18 cellular contexts compared by ENCODE assay signal in the genomic region with DNA sequence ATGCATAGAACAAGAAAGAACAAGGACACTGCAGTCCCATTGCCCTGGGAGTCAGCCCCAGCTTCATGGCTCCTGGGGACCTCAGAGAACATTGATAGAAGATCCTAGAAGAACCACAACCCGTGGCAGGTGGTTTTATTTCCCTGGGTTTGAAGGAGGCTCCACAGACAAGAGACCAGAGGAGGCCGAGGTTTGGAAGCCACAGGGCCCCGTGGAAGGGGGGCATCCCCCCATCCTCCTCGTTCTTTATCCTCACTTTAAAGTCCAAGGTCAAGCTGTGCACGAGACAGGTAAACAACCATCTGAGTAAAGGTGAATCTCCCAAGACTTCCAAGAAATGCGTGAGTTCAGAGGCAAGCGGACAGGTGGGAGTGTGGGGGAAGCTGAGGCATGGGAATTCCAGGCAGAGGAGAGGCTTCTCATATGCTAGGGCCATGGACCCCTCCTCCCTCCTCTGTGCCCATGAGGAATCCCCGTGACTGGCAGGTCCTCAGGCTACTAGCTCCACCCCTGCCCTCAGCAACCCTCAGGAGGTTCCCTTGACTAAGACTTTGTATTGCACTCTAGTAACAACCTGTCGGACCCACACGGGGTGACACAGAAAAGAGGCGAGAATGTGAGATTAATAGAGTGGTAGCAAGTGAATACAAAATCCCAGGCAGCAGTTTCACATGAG. TPM values are rescaled to one million over a fixed set of nuclear protein-coding genes. Genes with fewer than 3 reads are reported as not detected.
DNase-seq lines count a peak whose midpoint lies in the region; ATAC-seq and TF ChIP-seq lines count a peak whose summit lies in the region.
"Had no signal": no experiment of that assay in that cellular context is flagged by ENCODE, and none has a peak within 500 bp of the region (broad histone marks: within the 10 kb centered on the region; RNA-seq: fewer than 3 reads in every experiment).

No MANE protein-coding gene starts in this region.

- H3K27ac Mint-ChIP-seq in chondrocyte (ENCODE audit: unreplicated experiment) = no peak overlapping the region
- H3K27ac Mint-ChIP-seq in type B pancreatic cell = peak overlapping the region; percentile 2

- H2BK12ac ChIP-seq in trophoblast cell (ENCODE audit: low read length) = no peak overlapping the region

- H3K18ac ChIP-seq in trophoblast cell (ENCODE audit: low read length) = no peak overlapping the region

- H3K9me3 Mint-ChIP-seq in chondrocyte (ENCODE audit: low read depth) = no peaks in the 10 kb centered on the region
- H3K9me3 Mint-ChIP-seq in type B pancreatic cell = no peaks in the 10 kb centered on the region

- peaks cover 0 to 23% (median 16%) of the 10 kb centered on the region in 9 donors for H3K4me1 ChIP-seq in heart right ventricle
- H3K4me1 ChIP-seq in muscle layer of duodenum (ENCODE audit: control insufficient read depth in 1 of 2, insufficient read depth in 2 of 2, low read length in 2 of 2) = peaks cover 0 to 17% of the 10 kb centered on the region in 2 donors
- peaks cover 0 to 6% of the 10 kb centered on the region in 2 experiments for H3K4me1 ChIP-seq in trophoblast cell (ENCODE audit: control insufficient read depth in 1 of 2, insufficient read depth in 2 of 2, low read length in 2 of 2)

- H3K36me3 ChIP-seq in heart right ventricle (peaks cover 0 to 20% (median 0%) of the 10 kb centered on the region in 9 donors), muscle layer of duodenum (ENCODE audit: control insufficient read depth in 1 of 2, insufficient read depth in 2 of 2, low read length in 2 of 2) (no peaks in the 10 kb centered on the region), trophoblast cell (ENCODE audit: control insufficient read depth in 1 of 2, insufficient read depth in 2 of 2, low read length in 2 of 2) (no peaks in the 10 kb centered on the region)

- no peak overlapping the region for H2BK5ac ChIP-seq in trophoblast cell (ENCODE audit: low read depth, low read length, poor library complexity)

- 84% methylated on average over 11 of the region's 11 CpGs for WGBS in heart right ventricle, 2 donors
- no CpG with 5 or more reads among the region's 11 CpGs for WGBS in trophoblast cell (ENCODE audit: extremely low coverage, insufficient coverage, insufficient read length)

- TF ChIP-seq CTCF in heart right ventricle (IDR thresholded peaks at IDR 0.05) (no peak), chondrocyte (IDR thresholded peaks at IDR 0.05) (no peak), type B pancreatic cell (conservative IDR thresholded peaks at IDR 0.05) (no peak)

- H2AK5ac ChIP-seq in trophoblast cell (ENCODE audit: low read length) = no peak overlapping the region

- H3K4me3 Mint-ChIP-seq in chondrocyte (ENCODE audit: unreplicated experiment) (no peak overlapping the region), type B pancreatic cell (no peak overlapping the region)

- no peak overlapping the region for H4K12ac ChIP-seq in trophoblast cell (ENCODE audit: low read depth, low read length)

- H3K27ac ChIP-seq in heart right ventricle = peak overlapping the region in 9 of 10 donors; percentile 51 to 84 (median 72)
- peak overlapping the region; percentile 60 for H3K27ac ChIP-seq in muscle layer of duodenum (ENCODE audit: low read length)
- H3K27ac ChIP-seq in trophoblast cell (ENCODE audit: low read depth, low read length) = no peak overlapping the region
- H3K27ac ChIP-seq: epithelial cell of prostate had no signal

- no peaks in the 10 kb centered on the region for H3K79me2 ChIP-seq in trophoblast cell (ENCODE audit: control insufficient read depth, insufficient read depth, low read length, poor library complexity)

- H3K4me2 ChIP-seq in trophoblast cell (ENCODE audit: low read length) = no peak overlapping the region

- no peak overlapping the region for H4K8ac ChIP-seq in trophoblast cell (ENCODE audit: low read depth, low read length)

- no peak overlapping the region for H3K4ac ChIP-seq in trophoblast cell (ENCODE audit: low read depth, low read length)

- H3K4me3 ChIP-seq in heart right ventricle (peak overlapping the region in 4 of 10 donors; percentile 52 to 54 (median 54)), muscle layer of duodenum (ENCODE audit: low read depth in 1 of 2, low read length in 2 of 2) (no peak overlapping the region), trophoblast cell (ENCODE audit: low read depth, low read length) (no peak overlapping the region)
- H3K4me3 ChIP-seq: GM12878 had no signal

- H3K79me1 ChIP-seq in trophoblast cell (ENCODE audit: low read length) = no peaks in the 10 kb centered on the region

- H3K27me3 Mint-ChIP-seq in chondrocyte (ENCODE audit: low read depth) = peaks cover 1% of the 10 kb centered on the region
- H3K27me3 Mint-ChIP-seq in type B pancreatic cell = peaks cover 3% of the 10 kb centered on the region

- no peak for ATAC-seq in heart right ventricle
- ATAC-seq in left cardiac atrium = no peak
- ATAC-seq: GM12878 had no signal

- peaks cover 7% of the 10 kb centered on the region for H3K4me1 Mint-ChIP-seq in chondrocyte (ENCODE audit: low read depth)
- H3K4me1 Mint-ChIP-seq in type B pancreatic cell (ENCODE audit: unreplicated experiment) = peaks cover 11% of the 10 kb centered on the region

- H3K27me3 ChIP-seq in heart right ventricle (no peaks in the 10 kb centered on the region), muscle layer of duodenum (ENCODE audit: low read depth, low read length) (no peaks in the 10 kb centered on the region), trophoblast cell (ENCODE audit: insufficient read depth, low read length) (no peaks in the 10 kb centered on the region)

- H4K91ac ChIP-seq in trophoblast cell (ENCODE audit: low read depth, low read length) = no peak overlapping the region

- H3K9me3 ChIP-seq in heart right ventricle (no peaks in the 10 kb centered on the region), muscle layer of duodenum (ENCODE audit: control insufficient read depth in 1 of 2, low read length in 2 of 2) (no peaks in the 10 kb centered on the region), trophoblast cell (ENCODE audit: insufficient read depth, low read depth, low read length) (no peaks in the 10 kb centered on the region)

- no peak overlapping the region for H3K9ac ChIP-seq in trophoblast cell (ENCODE audit: low read length)

- DNase-seq in heart right ventricle = no peak
- no peak for DNase-seq in left cardiac atrium
- DNase-seq in chondrocyte (ENCODE audit: low spot score) = peak; percentile 58
- DNase-seq in type B pancreatic cell (ENCODE audit: extremely low spot score, unreplicated experiment) = no peak
- no peak for DNase-seq in HuH-7 (ENCODE audit: low spot score)
- DNase-seq in trophoblast cell = no peak
- DNase-seq in effector CD8-positive, alpha-beta T cell (lab: John Stamatoyannopoulos, UW) = no peak
- DNase-seq: activated CD4-positive, alpha-beta T cell treated with anti-CD3 and anti-CD28 coated beads, Interleukin-2, amount 50 U/mL, for 48 hours; activated naive CD4-positive, alpha-beta T cell treated with Interleukin-2 at 50 U/mL for 16 hours; DMS79; IMR-90; mammary epithelial cell; NCI-H146; NCI-H524; stimulated activated CD4-positive, alpha-beta T cell treated with anti-CD3 and anti-CD28 coated beads, Interleukin-2, amount 100 ng/mL, for 24 hours had no signal

- no peak overlapping the region for H3K14ac ChIP-seq in trophoblast cell (ENCODE audit: low read length)

- no peak overlapping the region for H2BK120ac ChIP-seq in trophoblast cell (ENCODE audit: insufficient read depth, low read length, poor library complexity)

- no peak overlapping the region for H3K23ac ChIP-seq in trophoblast cell (ENCODE audit: low read length)

- no peaks in the 10 kb centered on the region for H3K36me3 Mint-ChIP-seq in chondrocyte (ENCODE audit: low read depth)
- no peaks in the 10 kb centered on the region for H3K36me3 Mint-ChIP-seq in type B pancreatic cell

- intact Hi-C loops in heart right ventricle (cut with DNase I) (no loop called here), left cardiac atrium (cut with DNase I) (no loop called here)

- no peak overlapping the region for H2AFZ ChIP-seq in trophoblast cell (ENCODE audit: insufficient read depth, low read length, poor library complexity)

RNA-seq across cellular contexts. Expression of a gene that starts 0.9 kb away (rescaled TPM):
- total RNA-seq in heart right ventricle (10 to 100 TPM in 9 of 10 donors, 1 to 10 TPM in 1; 8.3 to 25.3 (median 17.0) TPM), left cardiac atrium (10 to 100 TPM; 15.4 to 23.1 TPM), chondrocyte (1.1 to 4.9 TPM (median 2.2 TPM) in 3 replicates), type B pancreatic cell (ENCODE audit: low replicate concordance) (15.9 and 22.2 TPM in 2 replicates)
- polyA plus RNA-seq in heart right ventricle = 10 to 100 TPM in 1 of 2 donors, 1 to 10 TPM in 1; 9.0 to 10.8 TPM
- 0.53 and 0.93 TPM in 2 replicates for polyA plus RNA-seq in trophoblast cell (2013)

RNA-seq across cellular contexts. Expression of a gene that starts 13.9 kb away (rescaled TPM):
- total RNA-seq in heart right ventricle (1 to 10 TPM in 2 of 10 donors, under 1 TPM in 8; 0.24 to 1.7 (median 0.64) TPM), left cardiac atrium (1 to 10 TPM; 1.3 to 2.1 TPM), chondrocyte (not detected in 3 replicates), type B pancreatic cell (ENCODE audit: low replicate concordance) (3.5 and 14.2 TPM in 2 replicates)
- polyA plus RNA-seq in heart right ventricle = 1 to 10 TPM in 1 of 2 donors, under 1 TPM in 1; 0.28 to 1.2 TPM
- 0.04 and 0.10 TPM in 2 replicates for polyA plus RNA-seq in trophoblast cell (2013)
- total RNA-seq: IMR-90 had no signal

RNA-seq across cellular contexts. Expression of a gene that starts 27.1 kb away (rescaled TPM):
- total RNA-seq in heart right ventricle = under 1 TPM in 1 of 10 donors, not detected in 9; 0.61 TPM
- not detected for polyA plus RNA-seq in heart right ventricle
- under 1 TPM; 0.27 to 0.73 TPM for total RNA-seq in left cardiac atrium
- 0.49 to 1.4 TPM in 2 of 3 replicates, not detected in the other for total RNA-seq in chondrocyte
- not detected in 2 replicates for total RNA-seq in type B pancreatic cell (ENCODE audit: low replicate concordance)
- polyA plus RNA-seq in trophoblast cell (2013) = 0.03 and 0.12 TPM in 2 replicates
- total RNA-seq: IMR-90 had no signal
- polyA plus RNA-seq: IMR-90, mammary epithelial cell had no signal

RNA-seq across cellular contexts. Expression of a gene that starts 57.0 kb away (rescaled TPM):
- total RNA-seq in heart right ventricle (10 to 100 TPM; 11.1 to 20.9 (median 13.6) TPM), left cardiac atrium (10 to 100 TPM; 14.5 to 15.8 TPM), chondrocyte (14.6 to 18.4 TPM (median 17.1 TPM) in 3 replicates), type B pancreatic cell (ENCODE audit: low replicate concordance) (21.4 and 29.6 TPM in 2 replicates)
- polyA plus RNA-seq in heart right ventricle = 10 to 100 TPM; 17.1 to 35.1 TPM
- 15.3 and 15.9 TPM in 2 replicates for polyA plus RNA-seq in trophoblast cell (2013)
